34 cellular contexts compared by ENCODE assay signal in genomic region chr19:16125738-16126495, GRCh38. TPM values are rescaled to one million over a fixed set of nuclear protein-coding genes. Genes with fewer than 3 reads are reported as not detected.
DNase-seq lines count a peak whose midpoint lies in the region; ATAC-seq, FAIRE-seq and TF ChIP-seq lines count a peak whose summit lies in the region.
"Had no signal": no experiment of that assay in that cellular context is flagged by ENCODE, and none has a peak within 500 bp of the region (broad histone marks: within the 10 kb centered on the region; RNA-seq: fewer than 3 reads in every experiment).

No MANE protein-coding gene starts in this region.

- H3K9me3 ChIP-seq in GM12878 (replicated peaks; ENCODE audit: control insufficient read depth, insufficient read depth, low read length) (no peaks in the 10 kb centered on the region), mucosa of descending colon (no peaks in the 10 kb centered on the region)
- H3K9me3 ChIP-seq: gastroesophageal sphincter, lower lobe of right lung, thoracic aorta, uterus had no signal

- peak overlapping the region; percentile 46 for H3K27ac Mint-ChIP-seq in activated T-cell treated with anti-CD3 and anti-CD28 coated beads, Interleukin-2, amount 50 U/mL, for 72 hours
- peak overlapping the region; percentile 83 for H3K27ac Mint-ChIP-seq in stimulated activated naive B cell treated with anti-CD40 and anti-IgM and Interleukin-4, amounts not matched to agents 10 μg/mL and 1 μg/mL and 100 μg/mL, for 72 hours
- H3K27ac Mint-ChIP-seq: activated CD8-positive, alpha-beta T cell treated with anti-CD3 and anti-CD28 coated beads for 36 hours; activated naive CD8-positive, alpha-beta T cell treated with anti-CD3 and anti-CD28 coated beads, Interleukin-2, amount 50 U/mL, for 24 hours; natural killer cell had no signal

- H3K9me3 Mint-ChIP-seq in activated T-cell treated with anti-CD3 and anti-CD28 coated beads, Interleukin-2, amount 50 U/mL, for 72 hours, result no peaks in the 10 kb centered on the region
- peaks cover 0 to under 1% of the 10 kb centered on the region in 2 donors for H3K9me3 Mint-ChIP-seq in stimulated activated naive B cell treated with anti-CD40 and anti-IgM and Interleukin-4, amounts not matched to agents 10 μg/mL and 1 μg/mL and 100 μg/mL, for 72 hours
- H3K9me3 Mint-ChIP-seq: activated CD8-positive, alpha-beta T cell treated with anti-CD3 and anti-CD28 coated beads for 36 hours; activated naive CD8-positive, alpha-beta T cell treated with anti-CD3 and anti-CD28 coated beads, Interleukin-2, amount 50 U/mL, for 24 hours; CD4-positive, CD25-positive, alpha-beta regulatory T cell; central memory CD8-positive, alpha-beta T cell; natural killer cell had no signal

- H3K4me3 ChIP-seq in GM12878, result no peak overlapping the region
- no peak overlapping the region for H3K4me3 ChIP-seq in mucosa of descending colon
- H3K4me3 ChIP-seq: dorsolateral prefrontal cortex, gastroesophageal sphincter, lower lobe of right lung, skin epidermis, thoracic aorta, uterus had no signal

- POLR2A ChIA-PET in GM12878 (lab: Charles Lee), result interaction anchor here (0.6 to 1.8 kb wide), 2 partner anchors 18 to 33 kb away, joined by 3 to 5 read pairs; partner anchors contain the start of gene HSH2D

- intact Hi-C loops in GM12878 (cut with micrococcal nuclease; ENCODE audit: unreplicated experiment) (no loop called here), mucosa of descending colon (cut with DNase I, micrococcal nuclease) (no loop called here)

- no peak overlapping the region for H3K4me2 ChIP-seq in GM12878 (ENCODE audit: control insufficient read depth, insufficient read depth)

- RAD21 ChIA-PET in GM12878 (lab: Charles Lee; ENCODE audit: unreplicated experiment), result no interaction called here

- FAIRE-seq in GM12878 (lab: Jason Lieb, UNC), result no peak
- FAIRE-seq: H1 had no signal

- no peaks in the 10 kb centered on the region for H3K27me3 ChIP-seq in GM12878 (replicated peaks in 1 of 2; ENCODE audit: control insufficient read depth in 2 of 2, insufficient read depth in 2 of 2, low read length in 1 of 2)
- H3K27me3 ChIP-seq: dorsolateral prefrontal cortex, gastroesophageal sphincter, uterus had no signal

- TF ChIP-seq EP300 in GM12878 (IDR thresholded peaks at IDR 0.05; ENCODE audit: borderline replicate concordance in 1 of 2, control insufficient read depth in 1 of 2, low read depth in 2 of 2, low read length in 2 of 2), result no peak

- H3K36me3 ChIP-seq in GM12878 (ENCODE audit: control insufficient read depth in 2 of 2, insufficient read depth in 2 of 2, low read length in 1 of 2) (peaks cover 53 to 81% of the 10 kb centered on the region in 2 experiments), mucosa of descending colon (ENCODE audit: low read depth) (peaks cover 17% of the 10 kb centered on the region)
- H3K36me3 ChIP-seq: uterus had no signal

- no peak overlapping the region for H3K4me3 Mint-ChIP-seq in activated T-cell treated with anti-CD3 and anti-CD28 coated beads, Interleukin-2, amount 50 U/mL, for 72 hours
- no peak overlapping the region for H3K4me3 Mint-ChIP-seq in stimulated activated naive B cell treated with anti-CD40 and anti-IgM and Interleukin-4, amounts not matched to agents 10 μg/mL and 1 μg/mL and 100 μg/mL, for 72 hours
- H3K4me3 Mint-ChIP-seq: activated CD8-positive, alpha-beta T cell treated with anti-CD3 and anti-CD28 coated beads for 36 hours; activated naive CD8-positive, alpha-beta T cell treated with anti-CD3 and anti-CD28 coated beads, Interleukin-2, amount 50 U/mL, for 24 hours; CD4-positive, CD25-positive, alpha-beta regulatory T cell; central memory CD8-positive, alpha-beta T cell; natural killer cell had no signal

- SMC1A ChIA-PET in GM12878 (lab: Charles Lee; ENCODE audit: uncharacterized antibody, unreplicated experiment), result no interaction called here

- no peak overlapping the region for H2AFZ ChIP-seq in GM12878 (ENCODE audit: control insufficient read depth, low read depth, low read length)

- no peaks in the 10 kb centered on the region for H3K4me1 Mint-ChIP-seq in activated T-cell treated with anti-CD3 and anti-CD28 coated beads, Interleukin-2, amount 50 U/mL, for 72 hours (ENCODE audit: low read depth)
- peaks cover 27 to 53% of the 10 kb centered on the region in 2 donors for H3K4me1 Mint-ChIP-seq in stimulated activated naive B cell treated with anti-CD40 and anti-IgM and Interleukin-4, amounts not matched to agents 10 μg/mL and 1 μg/mL and 100 μg/mL, for 72 hours
- H3K4me1 Mint-ChIP-seq: central memory CD8-positive, alpha-beta T cell had no signal

- DNase-seq in activated T-cell treated with anti-CD3 and anti-CD28 coated beads, Interleukin-2, amount 50 U/mL, for 72 hours, result no peak
- DNase-seq in activated T-cell treated with anti-CD3 and anti-CD28 coated beads, Interleukin-2, amount 50 U/mL, for 1 hour, result no peak
- DNase-seq in GM12878 (ENCODE audit: low read depth, low spot score) (no peak), mucosa of descending colon (peak in 1 of 3 donors; percentile 52), cerebellum (ENCODE audit: low spot score) (no peak)
- DNase-seq in stimulated activated naive B cell treated with anti-CD40 and anti-IgM and Interleukin-4, amounts not matched to agents 10 μg/mL and 1 μg/mL and 100 μg/mL, for 72 hours, result no peak
- no peak for DNase-seq in activated naive CD4-positive, alpha-beta T cell treated with Interleukin-2 at 50 U/mL for 16 hours
- DNase-seq: 8988T; activated CD8-positive, alpha-beta T cell treated with anti-CD3 and anti-CD28 coated beads for 36 hours; activated effector memory CD4-positive, alpha-beta T cell treated with anti-CD3 and anti-CD28 coated beads, Interleukin-2, amount 50 U/mL, for 16 hours; activated naive CD8-positive, alpha-beta T cell treated with anti-CD3 and anti-CD28 coated beads, Interleukin-2, amount 50 U/mL, for 24 hours; CD4-positive, CD25-positive, alpha-beta regulatory T cell; DMS79 treated with DMSO at 0.1 percent for 48 hours; dorsolateral prefrontal cortex; GF-D8; kidney glomerular epithelial cell; lower lobe of right lung; midbrain; natural killer cell; NCI-H1436; NCI-H226; NCI-H526 treated with DMSO at 0.1 percent for 48 hours; retina; SHP77 treated with DMSO at 0.1 percent for 48 hours; stimulated activated naive CD8-positive, alpha-beta T cell treated with anti-CD3 and anti-CD28 coated beads, Interleukin-15, Interleukin-2, amounts not matched to agents 100 U/mL and 50 U/mL, for 24 hours; uterus had no signal

- in situ Hi-C loops in GM12878 (cut with MboI), result no loop called here

- H3K27ac ChIP-seq in GM12878 (ENCODE audit: control insufficient read depth, insufficient read depth), result no peak overlapping the region
- H3K27ac ChIP-seq: dorsolateral prefrontal cortex, gastroesophageal sphincter, lower lobe of right lung, thoracic aorta, uterus had no signal

- 67% methylated on average over 10 of the region's 10 CpGs for WGBS in GM12878 (ENCODE audit: insufficient coverage, insufficient replicate concordance, low lambda C conversion rate, missing lambda C conversion rate)

- TF ChIP-seq CTCF in GM12878 (IDR thresholded peaks at IDR 0.05 in 2 of 3, conservative IDR thresholded peaks at IDR 0.05 in 1 of 3; ENCODE audit: control insufficient read depth in 2 of 3, extremely low read depth in 1 of 3, insufficient read depth in 1 of 3, low read depth in 3 of 3, low read length in 3 of 3) (no peak), mucosa of descending colon (IDR thresholded peaks at IDR 0.05) (no peak)

- H3K9ac ChIP-seq in GM12878 (ENCODE audit: control insufficient read depth, insufficient read depth, low read length), result no peak overlapping the region

- no peaks in the 10 kb centered on the region for H3K27me3 Mint-ChIP-seq in activated T-cell treated with anti-CD3 and anti-CD28 coated beads, Interleukin-2, amount 50 U/mL, for 72 hours (ENCODE audit: low read depth)
- H3K27me3 Mint-ChIP-seq in stimulated activated naive B cell treated with anti-CD40 and anti-IgM and Interleukin-4, amounts not matched to agents 10 μg/mL and 1 μg/mL and 100 μg/mL, for 72 hours, result no peaks in the 10 kb centered on the region
- H3K27me3 Mint-ChIP-seq: activated CD8-positive, alpha-beta T cell treated with anti-CD3 and anti-CD28 coated beads for 36 hours; activated naive CD8-positive, alpha-beta T cell treated with anti-CD3 and anti-CD28 coated beads, Interleukin-2, amount 50 U/mL, for 24 hours; CD4-positive, CD25-positive, alpha-beta regulatory T cell; central memory CD8-positive, alpha-beta T cell had no signal

- 0 out of 2 replicates have a peak, but pooled peaks have one; percentile 9 for TF ChIP-seq POLR2A in GM12878 (IDR thresholded peaks at IDR 0.05; ENCODE audit: low read depth, low read length)

- no peak for ATAC-seq in activated T-cell treated with anti-CD3 and anti-CD28 coated beads, Interleukin-2, amount 50 U/mL, for 72 hours (replicated peaks in 1 of 2)
- no peak for ATAC-seq in GM12878
- peak; percentile 88 for ATAC-seq in mucosa of descending colon
- no peak for ATAC-seq in stimulated activated naive B cell treated with anti-CD40 and anti-IgM and Interleukin-4, amounts not matched to agents 10 μg/mL and 1 μg/mL and 100 μg/mL, for 72 hours (replicated peaks)
- no peak for ATAC-seq in HG02973 (IDR thresholded peaks at IDR 0.05; ENCODE audit: unreplicated experiment)
- ATAC-seq: activated CD8-positive, alpha-beta T cell treated with anti-CD3 and anti-CD28 coated beads for 36 hours; activated naive CD8-positive, alpha-beta T cell treated with anti-CD3 and anti-CD28 coated beads, Interleukin-2, amount 50 U/mL, for 24 hours; gastroesophageal sphincter; lower lobe of right lung; natural killer cell; stimulated activated naive CD8-positive, alpha-beta T cell treated with anti-CD3 and anti-CD28 coated beads, Interleukin-15, Interleukin-2, amounts not matched to agents 100 U/mL and 50 U/mL, for 24 hours had no signal

- CTCF ChIA-PET in GM12878 (lab: Yijun Ruan, JAX), result no interaction called here

- peaks cover 10 to 28% of the 10 kb centered on the region in 2 donors for H3K36me3 Mint-ChIP-seq in activated T-cell treated with anti-CD3 and anti-CD28 coated beads, Interleukin-2, amount 50 U/mL, for 72 hours (ENCODE audit: insufficient read depth in 2 of 2)
- peaks cover 68 to 88% of the 10 kb centered on the region in 2 donors for H3K36me3 Mint-ChIP-seq in stimulated activated naive B cell treated with anti-CD40 and anti-IgM and Interleukin-4, amounts not matched to agents 10 μg/mL and 1 μg/mL and 100 μg/mL, for 72 hours

- H4K20me1 ChIP-seq in GM12878 (ENCODE audit: control insufficient read depth, insufficient read depth), result no peaks in the 10 kb centered on the region

- H3K79me2 ChIP-seq in GM12878 (ENCODE audit: control insufficient read depth, insufficient read depth, low read length), result peaks cover 21% of the 10 kb centered on the region

- no peak for TF ChIP-seq RAD21 in GM12878 (IDR thresholded peaks at IDR 0.05; ENCODE audit: insufficient read depth, low read depth, low read length)

- peaks cover 5% of the 10 kb centered on the region for H3K4me1 ChIP-seq in GM12878 (ENCODE audit: control insufficient read depth, insufficient read depth, low read length)
- H3K4me1 ChIP-seq in mucosa of descending colon (ENCODE audit: low read depth), result peaks cover 8% of the 10 kb centered on the region
- H3K4me1 ChIP-seq: gastroesophageal sphincter, lower lobe of right lung, uterus had no signal

- BruUV-seq in GM12878 (replicated peaks; lab: Mats Ljungman, UMichigan), result no TSS peak

RNA-seq across cellular contexts. Expression of gene RAB8A, which starts 14.2 kb away (rescaled TPM):
- total RNA-seq in activated T-cell treated with anti-CD3 and anti-CD28 coated beads, Interleukin-2, amount 50 U/mL, for 72 hours, result 10 to 100 TPM; 95.9 to 99.2 TPM
- 85.8 and 91.6 TPM in 2 replicates for total RNA-seq in GM12878 (2013; cell fraction: nucleolus; rRNA removed)
- total RNA-seq in GM12878 (2014; rRNA removed) (94.2 and 104 TPM in 2 replicates), GM12878 (2014; rRNA removed; fragmentation: Illumina TruSeq; extraction: Trizol) (233 and 239 TPM in 2 replicates), GM12878 (2021) (162 and 181 TPM in 2 replicates), mucosa of descending colon (100 to 1,000 TPM in 2 of 3 donors, 10 to 100 TPM in 1; 85.5 to 129 (median 119) TPM), cerebellum (36.9 TPM)
- 29.0 TPM for polyA plus RNA-seq in GM12878 (2011; ENCODE audit: low read depth)
- polyA plus RNA-seq in GM12878 (2011; rRNA removed) (177 and 189 TPM in 2 replicates), GM12878 (2014; fragmentation: Illumina TruSeq; extraction: Trizol) (138 and 168 TPM in 2 replicates), GM12878 (2014; fragmentation: Nextera tagmentation; extraction: Ambion mirVana) (10 to 100 TPM; 23.9 to 39.1 TPM), GM12878 (2014; rRNA removed) (204 and 226 TPM in 2 replicates), GM12878 (2016; fragmentation: Nextera tagmentation; extraction: Ambion mirVana) (100 to 1,000 TPM; 308 to 314 TPM)
- polyA plus RNA-seq in GM12878 (2011; cell fraction: cytosol; rRNA removed), result 137 and 184 TPM in 2 replicates
- 94.2 and 96.1 TPM in 2 replicates for polyA plus RNA-seq in GM12878 (2011; cell fraction: nucleus; rRNA removed)
- 75.4 and 124 TPM in 2 replicates for polyA plus RNA-seq in GM12878 (2012)
- polyA minus RNA-seq in GM12878 (2011; rRNA and poly(A)+ RNA removed), result 303 and 377 TPM in 2 replicates
- 89.7 and 135 TPM in 2 replicates for polyA minus RNA-seq in GM12878 (2011; cell fraction: cytosol; rRNA and poly(A)+ RNA removed)
- polyA minus RNA-seq in GM12878 (2011; cell fraction: nucleus; rRNA and poly(A)+ RNA removed), result 71.4 and 108 TPM in 2 replicates

RNA-seq across cellular contexts. Expression of gene HSH2D, which starts 17.6 kb away (rescaled TPM):
- 10 to 100 TPM; 29.9 to 37.2 TPM for total RNA-seq in activated T-cell treated with anti-CD3 and anti-CD28 coated beads, Interleukin-2, amount 50 U/mL, for 72 hours
- 70.0 and 81.1 TPM in 2 replicates for total RNA-seq in GM12878 (2013; cell fraction: nucleolus; rRNA removed)
- total RNA-seq in GM12878 (2014; rRNA removed) (118 and 121 TPM in 2 replicates), GM12878 (2014; rRNA removed; fragmentation: Illumina TruSeq; extraction: Trizol) (88.4 and 92.6 TPM in 2 replicates), GM12878 (2021) (81.7 and 87.8 TPM in 2 replicates), mucosa of descending colon (10 to 100 TPM in 2 of 3 donors, 1 to 10 TPM in 1; 8.6 to 23.0 (median 21.5) TPM), cerebellum (not detected)
- 60.0 TPM for polyA plus RNA-seq in GM12878 (2011; ENCODE audit: low read depth)
- polyA plus RNA-seq in GM12878 (2011; rRNA removed) (63.2 and 88.2 TPM in 2 replicates), GM12878 (2014; fragmentation: Illumina TruSeq; extraction: Trizol) (64.8 and 105 TPM in 2 replicates), GM12878 (2014; fragmentation: Nextera tagmentation; extraction: Ambion mirVana) (10 to 100 TPM; 22.0 to 27.2 TPM), GM12878 (2014; rRNA removed) (141 and 145 TPM in 2 replicates), GM12878 (2016; fragmentation: Nextera tagmentation; extraction: Ambion mirVana) (10 to 100 TPM; 82.0 to 90.3 TPM)
- 126 and 139 TPM in 2 replicates for polyA plus RNA-seq in GM12878 (2011; cell fraction: cytosol; rRNA removed)
- 119 and 132 TPM in 2 replicates for polyA plus RNA-seq in GM12878 (2011; cell fraction: nucleus; rRNA removed)
- 84.2 and 96.9 TPM in 2 replicates for polyA plus RNA-seq in GM12878 (2012)
- 31.7 and 67.1 TPM in 2 replicates for polyA minus RNA-seq in GM12878 (2011; rRNA and poly(A)+ RNA removed)
- 19.8 and 25.6 TPM in 2 replicates for polyA minus RNA-seq in GM12878 (2011; cell fraction: cytosol; rRNA and poly(A)+ RNA removed)
- 19.5 and 39.2 TPM in 2 replicates for polyA minus RNA-seq in GM12878 (2011; cell fraction: nucleus; rRNA and poly(A)+ RNA removed)
- total RNA-seq: fibroblast of lung, osteocyte had no signal
- polyA plus RNA-seq: fibroblast of lung had no signal

RNA-seq across cellular contexts. Expression of gene CIB3, which starts 47.4 kb away (rescaled TPM):
- not detected for total RNA-seq in activated T-cell treated with anti-CD3 and anti-CD28 coated beads, Interleukin-2, amount 50 U/mL, for 72 hours
- not detected in 2 replicates for total RNA-seq in GM12878 (2013; cell fraction: nucleolus; rRNA removed)
- total RNA-seq in GM12878 (2014; rRNA removed) (not detected in 2 replicates), GM12878 (2014; rRNA removed; fragmentation: Illumina TruSeq; extraction: Trizol) (not detected in 2 replicates), GM12878 (2021) (not detected in 2 replicates), mucosa of descending colon (not detected), cerebellum (not detected)
- polyA plus RNA-seq in GM12878 (2011; ENCODE audit: low read depth), result not detected
- polyA plus RNA-seq in GM12878 (2011; rRNA removed) (not detected in 2 replicates), GM12878 (2014; fragmentation: Illumina TruSeq; extraction: Trizol) (not detected in 2 replicates), GM12878 (2014; fragmentation: Nextera tagmentation; extraction: Ambion mirVana) (under 1 TPM in 1 of 2 experiments, not detected in 1; 0.35 TPM), GM12878 (2014; rRNA removed) (not detected in 2 replicates), GM12878 (2016; fragmentation: Nextera tagmentation; extraction: Ambion mirVana) (not detected)
- 0.18 TPM in 1 of 2 replicates, not detected in the other for polyA plus RNA-seq in GM12878 (2011; cell fraction: cytosol; rRNA removed)
- 0.19 TPM in 1 of 2 replicates, not detected in the other for polyA plus RNA-seq in GM12878 (2011; cell fraction: nucleus; rRNA removed)
- polyA plus RNA-seq in GM12878 (2012), result not detected in 2 replicates
- not detected in 2 replicates for polyA minus RNA-seq in GM12878 (2011; rRNA and poly(A)+ RNA removed)
- not detected in 2 replicates for polyA minus RNA-seq in GM12878 (2011; cell fraction: cytosol; rRNA and poly(A)+ RNA removed)
- polyA minus RNA-seq in GM12878 (2011; cell fraction: nucleus; rRNA and poly(A)+ RNA removed), result not detected in 2 replicates
- total RNA-seq: activated CD8-positive, alpha-beta T cell treated with anti-CD3 and anti-CD28 coated beads for 36 hours; CD4-positive, CD25-positive, alpha-beta regulatory T cell; dorsolateral prefrontal cortex; fibroblast of lung; gastroesophageal sphincter; H1; lower lobe of right lung; natural killer cell; osteocyte; thoracic aorta; uterus had no signal
- polyA plus RNA-seq: CD4-positive, CD25-positive, alpha-beta regulatory T cell; fibroblast of lung; H1 had no signal

RNA-seq across cellular contexts. Expression of gene TPM4, which starts 49.6 kb away (rescaled TPM):
- total RNA-seq in activated T-cell treated with anti-CD3 and anti-CD28 coated beads, Interleukin-2, amount 50 U/mL, for 72 hours, result 100 to 1,000 TPM; 427 to 456 TPM
- total RNA-seq in GM12878 (2013; cell fraction: nucleolus; rRNA removed), result 161 and 178 TPM in 2 replicates
- total RNA-seq in GM12878 (2014; rRNA removed) (413 and 473 TPM in 2 replicates), GM12878 (2014; rRNA removed; fragmentation: Illumina TruSeq; extraction: Trizol) (513 and 542 TPM in 2 replicates), GM12878 (2021) (338 and 361 TPM in 2 replicates), mucosa of descending colon (100 to 1,000 TPM; 205 to 373 (median 333) TPM), cerebellum (92.0 TPM)
- 212 TPM for polyA plus RNA-seq in GM12878 (2011; ENCODE audit: low read depth)
- polyA plus RNA-seq in GM12878 (2011; rRNA removed) (387 and 534 TPM in 2 replicates), GM12878 (2014; fragmentation: Illumina TruSeq; extraction: Trizol) (620 and 767 TPM in 2 replicates), GM12878 (2014; fragmentation: Nextera tagmentation; extraction: Ambion mirVana) (100 to 1,000 TPM; 183 to 194 TPM), GM12878 (2014; rRNA removed) (387 and 401 TPM in 2 replicates), GM12878 (2016; fragmentation: Nextera tagmentation; extraction: Ambion mirVana) (100 to 1,000 TPM; 469 to 473 TPM)
- polyA plus RNA-seq in GM12878 (2011; cell fraction: cytosol; rRNA removed), result 210 and 246 TPM in 2 replicates
- 84.6 and 156 TPM in 2 replicates for polyA plus RNA-seq in GM12878 (2011; cell fraction: nucleus; rRNA removed)
- polyA plus RNA-seq in GM12878 (2012), result 261 and 281 TPM in 2 replicates
- polyA minus RNA-seq in GM12878 (2011; rRNA and poly(A)+ RNA removed), result 142 and 153 TPM in 2 replicates
- polyA minus RNA-seq in GM12878 (2011; cell fraction: cytosol; rRNA and poly(A)+ RNA removed), result 99.6 and 122 TPM in 2 replicates
- 45.9 and 97.4 TPM in 2 replicates for polyA minus RNA-seq in GM12878 (2011; cell fraction: nucleus; rRNA and poly(A)+ RNA removed)

RNA-seq across cellular contexts. Expression of gene FAM32A, which starts 59.3 kb away (rescaled TPM):
- total RNA-seq in activated T-cell treated with anti-CD3 and anti-CD28 coated beads, Interleukin-2, amount 50 U/mL, for 72 hours, result 10 to 100 TPM; 47.0 to 49.5 TPM
- 18.0 and 19.0 TPM in 2 replicates for total RNA-seq in GM12878 (2013; cell fraction: nucleolus; rRNA removed)
- total RNA-seq in GM12878 (2014; rRNA removed) (66.3 and 66.8 TPM in 2 replicates), GM12878 (2014; rRNA removed; fragmentation: Illumina TruSeq; extraction: Trizol) (63.7 and 71.4 TPM in 2 replicates), GM12878 (2021) (43.2 and 46.1 TPM in 2 replicates), mucosa of descending colon (10 to 100 TPM; 77.1 to 88.3 (median 77.8) TPM), cerebellum (70.4 TPM)
- 40.7 TPM for polyA plus RNA-seq in GM12878 (2011; ENCODE audit: low read depth)
- polyA plus RNA-seq in GM12878 (2011; rRNA removed) (104 TPM in 2 replicates), GM12878 (2014; fragmentation: Illumina TruSeq; extraction: Trizol) (52.0 and 72.3 TPM in 2 replicates), GM12878 (2014; fragmentation: Nextera tagmentation; extraction: Ambion mirVana) (10 to 100 TPM; 33.3 to 43.0 TPM), GM12878 (2014; rRNA removed) (74.4 and 75.3 TPM in 2 replicates), GM12878 (2016; fragmentation: Nextera tagmentation; extraction: Ambion mirVana) (100 to 1,000 TPM in 1 of 2 experiments, 10 to 100 TPM in 1; 97.2 to 116 TPM)
- 95.9 and 106 TPM in 2 replicates for polyA plus RNA-seq in GM12878 (2011; cell fraction: cytosol; rRNA removed)
- polyA plus RNA-seq in GM12878 (2011; cell fraction: nucleus; rRNA removed), result 66.1 and 66.2 TPM in 2 replicates
- 42.9 and 44.6 TPM in 2 replicates for polyA plus RNA-seq in GM12878 (2012)
- 38.4 and 40.3 TPM in 2 replicates for polyA minus RNA-seq in GM12878 (2011; rRNA and poly(A)+ RNA removed)
- 15.2 and 15.9 TPM in 2 replicates for polyA minus RNA-seq in GM12878 (2011; cell fraction: cytosol; rRNA and poly(A)+ RNA removed)
- polyA minus RNA-seq in GM12878 (2011; cell fraction: nucleus; rRNA and poly(A)+ RNA removed), result 7.7 and 12.0 TPM in 2 replicates
